ENCODE assay signal across 1 cellular context in the genomic region with DNA sequence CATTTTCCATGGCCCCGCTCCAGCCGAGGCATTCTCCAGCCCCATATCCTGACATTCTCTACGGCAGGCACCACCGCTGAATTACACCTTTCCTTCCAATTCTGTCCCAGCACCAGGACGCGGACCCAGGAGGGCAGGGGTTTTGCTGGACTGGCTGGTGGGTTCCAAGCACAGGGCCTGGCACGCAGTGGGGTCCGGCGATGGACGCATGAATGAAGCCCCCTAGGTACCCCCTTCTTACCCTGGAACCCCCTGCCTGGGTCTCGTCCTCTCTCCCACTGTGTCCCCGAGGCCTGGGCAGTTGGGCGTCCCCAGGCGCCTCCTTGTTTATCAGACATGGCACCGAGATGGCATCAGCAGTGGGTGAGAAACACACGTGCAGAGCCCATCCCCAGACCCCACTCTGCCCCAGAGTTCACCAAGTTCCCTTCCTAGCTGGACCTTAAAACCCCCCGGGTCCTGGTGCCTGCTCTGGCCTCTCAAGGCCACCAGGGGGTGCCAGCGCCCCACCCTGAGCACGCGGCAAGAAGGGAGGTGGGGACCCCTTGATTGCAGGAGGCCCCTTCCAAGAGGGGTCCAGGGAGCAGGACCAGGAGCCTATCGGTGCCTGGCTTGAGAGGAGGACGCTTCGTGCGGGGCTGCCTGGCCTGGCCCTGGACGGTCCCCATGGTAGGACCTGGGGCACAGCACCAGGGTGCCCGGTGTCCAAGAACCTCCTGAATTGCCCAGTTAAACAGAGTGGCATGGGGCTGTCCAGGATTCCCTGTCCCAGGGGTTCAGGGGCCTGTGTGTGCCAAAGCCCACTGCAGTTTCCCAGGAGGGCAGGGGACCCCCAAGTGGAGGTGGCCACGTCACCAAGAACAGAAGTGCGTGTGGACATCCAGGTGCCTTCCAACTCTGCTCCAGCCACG.
TF ChIP-seq lines count a peak whose summit lies in the region.

No MANE protein-coding gene starts in this region.

TF ChIP-seq in endothelial cell of umbilical vein, 7 proteins besides CTCF, POLR2A, EP300 and RAD21:
- TF ChIP-seq JUN (IDR thresholded peaks at IDR 0.05; ENCODE audit: borderline replicate concordance, insufficient read depth, insufficient read length, low read depth) (no peak), EZH2 (IDR thresholded peaks at IDR 0.05; ENCODE audit: borderline replicate concordance, low read depth, low read length, severe bottlenecking) (no peak), FOS (IDR thresholded peaks at IDR 0.05; ENCODE audit: borderline replicate concordance, insufficient read depth, low read length) (no peak), MYC (IDR thresholded peaks at IDR 0.05; ENCODE audit: low read depth, low read length) (no peak), POLR2AphosphoS5 (IDR thresholded peaks at IDR 0.05; ENCODE audit: insufficient read depth, low read depth, low read length) (no peak)
